In the genomic region with DNA sequence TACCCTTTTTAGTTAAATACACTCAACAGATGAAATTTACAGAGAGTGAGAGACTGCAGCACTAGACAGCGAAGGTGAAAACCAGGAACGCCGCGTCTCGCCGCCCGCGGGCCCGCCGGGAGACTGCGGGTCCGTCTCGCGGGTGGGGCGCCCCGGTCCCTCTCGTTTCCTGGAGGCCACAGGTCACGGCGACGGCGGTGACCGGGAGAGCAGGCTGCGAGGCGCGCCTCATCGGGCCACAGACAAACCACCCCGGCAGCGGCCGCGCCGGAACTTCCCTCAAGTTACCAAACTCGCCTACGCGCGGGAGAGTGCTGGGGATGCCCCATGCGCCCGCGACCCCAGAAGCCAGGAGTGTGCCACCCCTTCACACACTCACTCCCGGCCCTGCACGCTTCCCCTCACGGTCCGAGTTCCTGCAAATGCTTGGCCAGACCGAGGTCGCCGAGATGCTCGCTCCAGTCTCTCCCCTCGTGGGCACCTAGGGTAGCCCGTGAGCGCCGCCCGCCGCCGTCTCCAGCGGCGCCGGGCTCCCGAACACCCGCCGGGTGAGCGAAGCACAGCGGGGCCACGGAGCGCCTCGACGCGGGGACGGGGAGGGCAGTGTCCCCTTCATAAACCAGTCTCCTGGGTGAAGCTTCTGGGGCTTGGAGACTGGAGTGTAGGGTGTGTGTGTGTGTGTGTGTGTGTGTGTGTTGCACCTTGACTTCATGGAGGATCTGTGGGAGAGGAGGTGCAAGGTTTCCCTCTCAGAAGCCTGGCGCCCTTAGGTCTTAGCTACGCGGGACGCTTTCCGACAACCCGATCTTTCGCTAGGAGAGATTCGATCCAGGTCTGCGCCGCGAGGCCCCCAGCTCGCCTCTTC, we compare ENCODE assay signal across 8 cellular contexts. TPM values are rescaled to one million over a fixed set of nuclear protein-coding genes. Genes with fewer than 3 reads are reported as not detected.
A peak's percentile ranks its signal among the peaks of the same experiment; 100 is the strongest.
DNase-seq lines count a peak whose midpoint lies in the region; ATAC-seq and TF ChIP-seq lines count a peak whose summit lies in the region.

No MANE protein-coding gene starts in this region.

- H4K20me1 ChIP-seq in OCI-LY7 (ENCODE audit: insufficient read depth, low read length): no peaks in the 10 kb centered on the region

- CTCF ChIA-PET in OCI-LY7 (lab: Charles Lee; ENCODE audit: unreplicated experiment): interaction anchor here (0.6 kb wide), 2 partner anchors 98 to 655 kb away, joined by 3 read pairs; no protein-coding TSS in a partner anchor

- WGBS in stomach, 5 donors: 0 to 3% (median 1%) methylated on average over 46 to 79 of the region's 79 CpGs

- H3K27ac ChIP-seq in OCI-LY7 (ENCODE audit: low read depth, low read length, poor library complexity, severe bottlenecking) (peak overlapping the region; percentile 81), stomach (peak overlapping the region in 4 of 5 donors; percentile 69 to 88 (median 84))

- no peak for TF ChIP-seq EP300 in stomach (IDR thresholded peaks at IDR 0.05)

- H3K4me2 ChIP-seq in OCI-LY7 (ENCODE audit: low read length): peak overlapping the region; percentile 97

- DNase-seq in NCI-H748 (lab: John Stamatoyannopoulos, UW; ENCODE audit: unreplicated experiment): peak; percentile 48
- DNase-seq in NCI-H748 treated with DMSO at 0.1 percent for 48 hours (lab: John Stamatoyannopoulos, UW): no peak
- peak; percentile 70 for DNase-seq in OCI-LY7 (ENCODE audit: low spot score)
- peak; percentile 48 for DNase-seq in activated effector memory CD4-positive, alpha-beta T cell treated with Interleukin-2 at 50 U/mL for 16 hours
- DNase-seq in foreskin melanocyte: peak; percentile 34
- peak; percentile 31 for DNase-seq in stomach

- H3K36me3 ChIP-seq in OCI-LY7 (ENCODE audit: insufficient read depth, low read length) (peaks cover 56% of the 10 kb centered on the region), neuron (ENCODE audit: insufficient read depth, low read length) (no peaks in the 10 kb centered on the region), stomach (no peaks in the 10 kb centered on the region)

- H3K27me3 ChIP-seq in neuron (ENCODE audit: insufficient read depth, low read length): no peaks in the 10 kb centered on the region
- peaks cover 0 to 43% (median 17%) of the 10 kb centered on the region in 3 donors for H3K27me3 ChIP-seq in stomach

- H3K9me3 ChIP-seq in OCI-LY7 (ENCODE audit: low read length): no peaks in the 10 kb centered on the region
- no peaks in the 10 kb centered on the region for H3K9me3 ChIP-seq in neuron (ENCODE audit: low read length)
- H3K9me3 ChIP-seq in stomach: no peaks in the 10 kb centered on the region

- POLR2A ChIA-PET in OCI-LY7 (lab: Charles Lee): interaction anchor here (0.6 to 7.0 kb wide), 13 partner anchors 8 to 945 kb away, joined by 3 to 71 read pairs (median 4); no protein-coding TSS in a partner anchor

- no TSS peak for BruUV-seq in OCI-LY7 (replicated peaks; lab: Mats Ljungman, UMichigan)

- intact Hi-C loops in OCI-LY7 (cut with micrococcal nuclease; ENCODE audit: unreplicated experiment) (loop anchor here (1.0 to 10.0 kb wide), 7 partner anchors 9 to 943 kb away; a partner anchor contains a TSS), stomach (cut with DNase I; ENCODE audit: low total_unique reads) (loop anchor here (10.0 kb wide), 2 partner anchors 70 to 330 kb away; no protein-coding TSS in a partner anchor)

- TF ChIP-seq CTCF in OCI-LY7 (conservative IDR thresholded peaks at IDR 0.05; ENCODE audit: low read length) (peak; percentile 43; the same call in 1 of the 2 replicates), stomach (IDR thresholded peaks at IDR 0.05) (peak in 1 of 7 experiments; percentile 14)

- H3K4me3 ChIP-seq in OCI-LY7 (ENCODE audit: low read depth, low read length, poor library complexity, severe bottlenecking) (peak overlapping the region; percentile 92), neuron (ENCODE audit: low read length) (peak overlapping the region; percentile 90), stomach (peak overlapping the region; percentile 66 to 88 (median 80))

- no peak for TF ChIP-seq POLR2A in stomach (IDR thresholded peaks at IDR 0.05)

- H3K9me2 ChIP-seq in OCI-LY7 (ENCODE audit: insufficient read depth, low read length): no peaks in the 10 kb centered on the region

- H3K4me1 ChIP-seq in OCI-LY7 (ENCODE audit: insufficient read depth, low read length, poor library complexity, severe bottlenecking) (peaks cover 70% of the 10 kb centered on the region), neuron (ENCODE audit: insufficient read depth, low read length) (peaks cover 65% of the 10 kb centered on the region), stomach (peaks cover 9 to 22% (median 21%) of the 10 kb centered on the region in 4 donors)

- peaks cover 58% of the 10 kb centered on the region for H3K79me2 ChIP-seq in OCI-LY7 (ENCODE audit: insufficient read depth, low read depth, low read length)

- no peak for ATAC-seq in GM18520 (IDR thresholded peaks at IDR 0.05; ENCODE audit: unreplicated experiment)

- H2AFZ ChIP-seq in OCI-LY7 (ENCODE audit: low read length): no peak overlapping the region
- H2AFZ ChIP-seq in neuron (ENCODE audit: low read depth, low read length): peak overlapping the region; percentile 53

RNA-seq across cellular contexts. Expression of a gene that starts 1.4 kb away (rescaled TPM):
- total RNA-seq in OCI-LY7 (2014; rRNA removed; shearing (Covaris generic)): 92.0 and 95.7 TPM in 2 replicates
- total RNA-seq in OCI-LY7 (2022): 163 and 265 TPM in 2 replicates
- total RNA-seq in stomach: 10 to 100 TPM in 1 of 5 donors, 1 to 10 TPM in 3, not detected in 1; 1.4 to 10.8 (median 3.2) TPM
- under 1 TPM; 0.19 to 0.46 (median 0.25) TPM for polyA plus RNA-seq in stomach

Comparison
In these comparisons a context has a peak if more than half of its experiments do, and no peak if none do; other contexts are left out.
1. RNA of a gene that starts 1.4 kb away (total RNA-seq): 92.0 to 265 TPM in OCI-LY7; 1.4 to 10.8 TPM in stomach; every median in the first group is over 4 times any median in the second.
2. Peak in every context shown above with its lines, with median percentiles within 50 percentile points of each other: H3K4me3 ChIP-seq.